ENCODE assay signal across 18 cellular contexts in the genomic region with DNA sequence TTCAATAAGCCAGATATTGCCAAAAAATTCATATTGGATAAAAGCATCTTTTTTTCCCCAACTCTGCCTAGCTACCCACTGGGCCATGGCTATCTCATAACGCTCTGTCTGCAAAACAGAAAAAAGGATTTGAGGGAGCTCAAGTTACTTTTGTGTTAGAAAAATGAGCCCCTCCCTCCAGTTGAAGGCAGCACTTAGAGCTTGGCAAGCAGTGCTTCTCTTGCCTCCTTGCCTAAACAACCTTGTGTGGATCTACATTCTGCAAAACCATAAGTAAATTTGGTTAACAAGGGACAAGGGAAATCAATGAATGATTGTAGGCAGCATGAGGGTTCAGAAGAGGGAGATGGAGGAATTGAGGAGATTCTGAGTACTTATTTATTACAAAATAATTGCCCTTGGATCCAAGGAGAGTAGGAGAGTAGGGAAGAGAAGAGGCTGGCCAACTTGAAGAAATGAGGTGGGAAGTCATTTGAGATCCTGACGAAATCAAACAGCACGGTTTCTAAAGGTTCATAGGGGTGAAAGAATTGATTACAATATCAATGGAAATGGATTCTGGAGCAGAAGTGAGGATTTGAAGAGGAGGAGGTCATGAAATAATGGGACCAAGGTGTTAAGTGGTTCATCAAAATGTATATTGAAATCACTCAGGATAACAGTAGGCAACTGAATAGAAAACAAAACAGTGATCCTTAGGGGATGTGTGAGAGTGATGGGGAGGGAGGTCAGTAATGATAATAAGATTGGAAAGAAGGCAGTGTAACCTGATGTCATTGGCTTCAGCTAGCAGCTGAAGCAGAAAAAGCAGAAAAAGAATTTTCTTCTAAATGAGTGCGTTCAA.
"Had no signal": no experiment of that assay in that cellular context is flagged by ENCODE, and none has a peak within 500 bp of the region (broad histone marks: within the 10 kb centered on the region; RNA-seq: fewer than 3 reads in every experiment).

No MANE protein-coding gene starts in this region.

- H3K27ac Mint-ChIP-seq: naive thymus-derived CD4-positive, alpha-beta T cell; nephron progenitor cell had no signal

- H3K9me3 ChIP-seq: esophagus muscularis mucosa, gastrocnemius medialis, neutrophil, sigmoid colon, tibial artery, upper lobe of left lung, uterus had no signal

- H3K4me3 ChIP-seq: dorsolateral prefrontal cortex, esophagus muscularis mucosa, gastrocnemius medialis, sigmoid colon, skin epidermis, tibial artery, upper lobe of left lung, uterus had no signal

- H3K36me3 Mint-ChIP-seq: naive thymus-derived CD4-positive, alpha-beta T cell had no signal

- H3K4me1 ChIP-seq: gastrocnemius medialis, sigmoid colon, tibial artery, upper lobe of left lung, uterus had no signal

- DNase-seq: cortex of kidney; dorsolateral prefrontal cortex; effector CD8-positive, alpha-beta T cell; gastrocnemius medialis; left colon; naive thymus-derived CD4-positive, alpha-beta T cell; nephron progenitor cell; posterior cingulate gyrus; sigmoid colon; stimulated activated naive CD8-positive, alpha-beta T cell treated with anti-CD3 and anti-CD28 coated beads, Interleukin-15, Interleukin-2, amounts not matched to agents 100 U/mL and 50 U/mL, for 24 hours; tibial artery; upper lobe of left lung; uterus had no signal

- H3K36me3 ChIP-seq: esophagus muscularis mucosa, gastrocnemius medialis, neutrophil, sigmoid colon, tibial artery, upper lobe of left lung, uterus had no signal

- H3K27me3 Mint-ChIP-seq: central memory CD8-positive, alpha-beta T cell; naive thymus-derived CD4-positive, alpha-beta T cell had no signal

- H3K27ac ChIP-seq: dorsolateral prefrontal cortex, epithelial cell of prostate, esophagus muscularis mucosa, gastrocnemius medialis, neutrophil, sigmoid colon, skin epidermis, tibial artery, upper lobe of left lung, uterus had no signal

- H3K9me3 Mint-ChIP-seq: central memory CD8-positive, alpha-beta T cell; nephron progenitor cell had no signal

- H3K4me1 Mint-ChIP-seq: central memory CD8-positive, alpha-beta T cell; naive thymus-derived CD4-positive, alpha-beta T cell had no signal

- H3K4me3 Mint-ChIP-seq: central memory CD8-positive, alpha-beta T cell; naive thymus-derived CD4-positive, alpha-beta T cell; nephron progenitor cell had no signal

- H3K27me3 ChIP-seq: esophagus muscularis mucosa, gastrocnemius medialis, neutrophil, sigmoid colon, tibial artery, upper lobe of left lung, uterus had no signal
